Comparison of ENCODE assay signal across 18 cellular contexts in genomic region chr1:47843781-47844555, GRCh38.
"Had no signal": no experiment of that assay in that cellular context is flagged by ENCODE, and none has a peak within 500 bp of the region (broad histone marks: within the 10 kb centered on the region; RNA-seq: fewer than 3 reads in every experiment).

No MANE protein-coding gene starts in this region.

- H3K36me3 Mint-ChIP-seq: stimulated activated naive B cell treated with anti-CD40 and anti-IgM and Interleukin-4, amounts not matched to agents 10 μg/mL and 1 μg/mL and 100 μg/mL, for 72 hours had no signal

- H3K9me3 Mint-ChIP-seq: dendritic cell treated with granulocyte-macrophage colony-stimulating factor and Interleukin-4, amounts not matched to agents 40 ng/mL and 50 ng/mL, for 4 days; effector memory CD8-positive, alpha-beta T cell; stimulated activated naive B cell treated with anti-CD40 and anti-IgM and Interleukin-4, amounts not matched to agents 10 μg/mL and 1 μg/mL and 100 μg/mL, for 72 hours; stimulated activated naive CD8-positive, alpha-beta T cell treated with anti-CD3 and anti-CD28 coated beads, Interleukin-15, amount 100 ng/mL, for 72 hours had no signal

- DNase-seq: effector memory CD8-positive, alpha-beta T cell; esophagus squamous epithelium; foreskin fibroblast; glutamatergic neuron; kidney; left cardiac atrium; mammary epithelial cell; spleen; stimulated activated CD4-positive, alpha-beta T cell treated with anti-CD3 and anti-CD28 coated beads, Interleukin-15, amount 100 ng/mL, for 24 hours; stimulated activated CD4-positive, alpha-beta T cell treated with anti-CD3 and anti-CD28 coated beads, Interleukin-1b, Interleukin-23, amount 100 ng/mL, for 48 hours; stimulated activated CD4-positive, alpha-beta T cell treated with anti-CD3 and anti-CD28 coated beads, Interleukin-4, amount 100 ng/mL, for 4 hours; stimulated activated naive B cell treated with anti-CD40 and anti-IgM and Interleukin-4, amounts not matched to agents 10 μg/mL and 1 μg/mL and 100 μg/mL, for 72 hours; stimulated activated naive CD8-positive, alpha-beta T cell treated with anti-CD3 and anti-CD28 coated beads, Interleukin-15, amount 100 ng/mL, for 72 hours; testis had no signal

- H3K4me1 Mint-ChIP-seq: stimulated activated naive B cell treated with anti-CD40 and anti-IgM and Interleukin-4, amounts not matched to agents 10 μg/mL and 1 μg/mL and 100 μg/mL, for 72 hours; stimulated activated naive CD8-positive, alpha-beta T cell treated with anti-CD3 and anti-CD28 coated beads, Interleukin-15, amount 100 ng/mL, for 72 hours had no signal

- H3K27ac ChIP-seq: esophagus squamous epithelium, gastroesophageal sphincter, neutrophil, spleen, testis, transverse colon had no signal

- H3K4me1 ChIP-seq: spleen had no signal

- H3K27ac Mint-ChIP-seq: dendritic cell treated with granulocyte-macrophage colony-stimulating factor and Interleukin-4, amounts not matched to agents 40 ng/mL and 50 ng/mL, for 4 days; effector memory CD8-positive, alpha-beta T cell; stimulated activated naive B cell treated with anti-CD40 and anti-IgM and Interleukin-4, amounts not matched to agents 10 μg/mL and 1 μg/mL and 100 μg/mL, for 72 hours; stimulated activated naive CD8-positive, alpha-beta T cell treated with anti-CD3 and anti-CD28 coated beads, Interleukin-15, amount 100 ng/mL, for 72 hours had no signal

- H3K27me3 ChIP-seq: gastroesophageal sphincter, testis, transverse colon had no signal

- H3K4me3 ChIP-seq: esophagus squamous epithelium, gastroesophageal sphincter, spleen, testis, transverse colon had no signal

- H3K4me3 Mint-ChIP-seq: dendritic cell treated with granulocyte-macrophage colony-stimulating factor and Interleukin-4, amounts not matched to agents 40 ng/mL and 50 ng/mL, for 4 days; effector memory CD8-positive, alpha-beta T cell; stimulated activated naive B cell treated with anti-CD40 and anti-IgM and Interleukin-4, amounts not matched to agents 10 μg/mL and 1 μg/mL and 100 μg/mL, for 72 hours; stimulated activated naive CD8-positive, alpha-beta T cell treated with anti-CD3 and anti-CD28 coated beads, Interleukin-15, amount 100 ng/mL, for 72 hours had no signal

- FAIRE-seq: kidney had no signal

- H3K36me3 ChIP-seq: esophagus squamous epithelium, gastroesophageal sphincter, neutrophil, spleen, transverse colon had no signal

- H3K9me3 ChIP-seq: esophagus squamous epithelium, gastroesophageal sphincter, neutrophil, spleen, testis, transverse colon had no signal
